In genomic region chr6:140059947-140060346, GRCh38 we compare ENCODE assay signal across 27 cellular contexts.
"Had no signal": no experiment of that assay in that cellular context is flagged by ENCODE, and none has a peak within 500 bp of the region (broad histone marks: within the 10 kb centered on the region; RNA-seq: fewer than 3 reads in every experiment).

No MANE protein-coding gene starts in this region.

- H2AFZ ChIP-seq: hepatocyte had no signal

- H3K36me3 Mint-ChIP-seq: activated naive CD8-positive, alpha-beta T cell treated with anti-CD3 and anti-CD28 coated beads, Interleukin-2, amount 10 ng/mL, durations not matched to agents 7 days and 5 days; immature natural killer cell; natural killer cell treated with Interleukin-12 subunit alpha and Interleukin-12 subunit beta and Interleukin-15 and Interleukin-18, amount 100 ng/mL, for 72 hours; T-cell had no signal

- FAIRE-seq: frontal cortex, pancreas had no signal

- H3K4me1 Mint-ChIP-seq: activated naive CD8-positive, alpha-beta T cell treated with anti-CD3 and anti-CD28 coated beads, Interleukin-2, amount 10 ng/mL, durations not matched to agents 7 days and 5 days; immature natural killer cell; T-cell had no signal

- H3K27ac Mint-ChIP-seq: activated naive CD4-positive, alpha-beta T cell treated with anti-CD3 and anti-CD28 coated beads for 36 hours; activated naive CD8-positive, alpha-beta T cell treated with anti-CD3 and anti-CD28 coated beads, Interleukin-2, amount 10 ng/mL, durations not matched to agents 7 days and 5 days; immature natural killer cell; natural killer cell treated with Interleukin-12 subunit alpha and Interleukin-12 subunit beta and Interleukin-15 and Interleukin-18, amount 100 ng/mL, for 72 hours; T-cell; T-helper 2 cell treated with Interferon-gamma antibody and Interleukin-4, amounts not matched to agents 5 μg/mL and 100 μg/mL, for 36 hours had no signal

- H3K9me3 Mint-ChIP-seq: activated naive CD4-positive, alpha-beta T cell treated with anti-CD3 and anti-CD28 coated beads for 36 hours; natural killer cell treated with Interleukin-12 subunit alpha and Interleukin-12 subunit beta and Interleukin-15 and Interleukin-18, amount 100 ng/mL, for 72 hours; T-cell; T-helper 2 cell treated with Interferon-gamma antibody and Interleukin-4, amounts not matched to agents 5 μg/mL and 100 μg/mL, for 36 hours had no signal

- H3K79me2 ChIP-seq: hepatocyte had no signal

- H3K4me3 Mint-ChIP-seq: activated naive CD4-positive, alpha-beta T cell treated with anti-CD3 and anti-CD28 coated beads for 36 hours; activated naive CD8-positive, alpha-beta T cell treated with anti-CD3 and anti-CD28 coated beads, Interleukin-2, amount 10 ng/mL, durations not matched to agents 7 days and 5 days; immature natural killer cell; natural killer cell treated with Interleukin-12 subunit alpha and Interleukin-12 subunit beta and Interleukin-15 and Interleukin-18, amount 100 ng/mL, for 72 hours; T-cell; T-helper 2 cell treated with Interferon-gamma antibody and Interleukin-4, amounts not matched to agents 5 μg/mL and 100 μg/mL, for 36 hours had no signal

- H3K4me3 ChIP-seq: hepatocyte, left lung, lung, pancreas, psoas muscle, right atrium auricular region, upper lobe of right lung had no signal

- H3K27me3 Mint-ChIP-seq: activated naive CD8-positive, alpha-beta T cell treated with anti-CD3 and anti-CD28 coated beads, Interleukin-2, amount 10 ng/mL, durations not matched to agents 7 days and 5 days had no signal

- H3K9me3 ChIP-seq: left lung, pancreas, psoas muscle, right atrium auricular region, upper lobe of right lung had no signal

- DNase-seq: activated CD4-positive, alpha-beta T cell treated with anti-CD3 and anti-CD28 coated beads for 4 hours; activated CD4-positive, alpha-beta T cell treated with anti-CD3 and anti-CD28 coated beads, Interleukin-2, amount 50 U/mL, for 48 hours; activated CD8-positive, alpha-beta memory T cell treated with anti-CD3 and anti-CD28 coated beads, Interleukin-2, amount 50 U/mL, for 48 hours; activated effector memory CD4-positive, alpha-beta T cell treated with Interleukin-2 at 50 U/mL for 16 hours; activated naive CD4-positive, alpha-beta T cell treated with anti-CD3 and anti-CD28 coated beads for 36 hours; activated naive CD8-positive, alpha-beta T cell treated with anti-CD3 and anti-CD28 coated beads, Interleukin-2, amount 10 ng/mL, durations not matched to agents 7 days and 5 days; activated T-cell treated with anti-CD3 and anti-CD28 coated beads, Interleukin-2, amount 50 U/mL, for 48 hours; amygdala; glutamatergic neuron; immature natural killer cell; kidney glomerular epithelial cell; left lung; midbrain; pancreas; psoas muscle; stimulated activated CD4-positive, alpha-beta T cell treated with anti-CD3 and anti-CD28 coated beads, Interleukin-4, amount 100 ng/mL, for 4 hours; stimulated activated naive CD8-positive, alpha-beta T cell treated with anti-CD3 and anti-CD28 coated beads, Interleukin-15, Interleukin-2, amounts not matched to agents 100 U/mL and 50 U/mL, for 24 hours; T-cell; upper lobe of right lung; WERI-Rb-1 had no signal

- H3K4me1 ChIP-seq: left lung, pancreas, psoas muscle had no signal

- H3K36me3 ChIP-seq: left lung, pancreas, right atrium auricular region, upper lobe of right lung, WERI-Rb-1 had no signal

- H3K27me3 ChIP-seq: hepatocyte, left lung, pancreas, right atrium auricular region, upper lobe of right lung had no signal

- H3K27ac ChIP-seq: epithelial cell of prostate, pancreas, psoas muscle, right atrium auricular region, upper lobe of right lung, WERI-Rb-1 had no signal

- H3K4me2 ChIP-seq: hepatocyte had no signal
